In genomic region chr18:37662546-37663339, GRCh38 we compare ENCODE assay signal across 18 cellular contexts.
DNase-seq lines count a peak whose midpoint lies in the region; ATAC-seq, FAIRE-seq and TF ChIP-seq lines count a peak whose summit lies in the region.
"Had no signal": no experiment of that assay in that cellular context is flagged by ENCODE, and none has a peak within 500 bp of the region (broad histone marks: within the 10 kb centered on the region; RNA-seq: fewer than 3 reads in every experiment).

No MANE protein-coding gene starts in this region.

- ATAC-seq in HepG2 = no peak
- ATAC-seq in right lobe of liver = no peak
- ATAC-seq in lung (ENCODE audit: insufficient read depth, low FRiP score) = no peak
- ATAC-seq: CD8-positive, alpha-beta T cell; HCT116 had no signal

- 2% methylated on average over 4 of the region's 13 CpGs for WGBS in HepG2 (ENCODE audit: low lambda C conversion rate)
- 59% methylated on average over 5 of the region's 13 CpGs for WGBS in right lobe of liver (ENCODE audit: insufficient coverage, low coverage, low lambda C conversion rate, missing lambda C conversion rate)
- 89 to 94% methylated on average over 13 of the region's 13 CpGs for WGBS in lung, 2 donors

- TF ChIP-seq CTCF in HepG2 (CRISPR knock-in tag; IDR thresholded peaks at IDR 0.05) = no peak
- TF ChIP-seq CTCF in right lobe of liver (IDR thresholded peaks at IDR 0.05) = no peak
- TF ChIP-seq CTCF in lung (IDR thresholded peaks at IDR 0.05; ENCODE audit: control extremely low read depth, extremely low read depth) = no peak
- no peak for TF ChIP-seq CTCF in vagina (IDR thresholded peaks at IDR 0.05)
- TF ChIP-seq CTCF in RWPE1 (conservative IDR thresholded peaks at IDR 0.05; ENCODE audit: low read depth) = no peak

- intact Hi-C loops in HepG2 (cut with micrococcal nuclease; ENCODE audit: unreplicated experiment) (no loop called here), right lobe of liver (cut with DNase I) (no loop called here), vagina (cut with DNase I) (no loop called here)

- H3K27ac ChIP-seq in HepG2 (ENCODE audit: extremely low read length, insufficient read depth, low read length) (no peak overlapping the region), right lobe of liver (no peak overlapping the region), cingulate gyrus (ENCODE audit: low read depth, low read length) (peak overlapping the region; percentile 65), lung (ENCODE audit: low read depth in 1 of 2, low read length in 1 of 2) (no peak overlapping the region), vagina (no peak overlapping the region), RWPE1 (no peak overlapping the region)
- H3K27ac ChIP-seq: BLaER1 had no signal

- no peak overlapping the region for H3K9ac ChIP-seq in HepG2 (ENCODE audit: insufficient read depth, low read depth, low read length)
- H3K9ac ChIP-seq: BLaER1 had no signal

- peaks cover 0 to 3% of the 10 kb centered on the region in 2 experiments; a peak in 2 of 5 replicates for H3K27me3 ChIP-seq in HepG2 (ENCODE audit: control insufficient read depth in 1 of 2, insufficient read depth in 2 of 2, low read length in 2 of 2)
- no peaks in the 10 kb centered on the region for H3K27me3 ChIP-seq in right lobe of liver
- no peaks in the 10 kb centered on the region for H3K27me3 ChIP-seq in lung (ENCODE audit: control insufficient read depth, insufficient read depth)
- H3K27me3 ChIP-seq in vagina = no peaks in the 10 kb centered on the region
- H3K27me3 ChIP-seq: BLaER1 had no signal

- no peak overlapping the region for H3K4me2 ChIP-seq in HepG2 (ENCODE audit: low read depth, low read length)
- H3K4me2 ChIP-seq: BLaER1 had no signal

- no peak for DNase-seq in HepG2 (ENCODE audit: low spot score)
- DNase-seq in right lobe of liver = no peak
- peak; percentile 21 for DNase-seq in lung (ENCODE audit: low spot score)
- DNase-seq in vagina (ENCODE audit: extremely low spot score in 2 of 2) = peak; percentile 46 to 67
- DNase-seq in SW480 (ENCODE audit: low spot score) = no peak
- DNase-seq in RWPE1 (ENCODE audit: low spot score) = no peak
- no peak for DNase-seq in NK-92 (lab: John Stamatoyannopoulos, UW; ENCODE audit: unreplicated experiment)
- DNase-seq: 8988T; Calu3; CD8-positive, alpha-beta T cell; GOT3; H7; HFFc6 had no signal

- no peaks in the 10 kb centered on the region for H4K20me1 ChIP-seq in HepG2 (ENCODE audit: insufficient read depth, low read length)
- H4K20me1 ChIP-seq: BLaER1 had no signal

- no peaks in the 10 kb centered on the region for H3K9me3 ChIP-seq in HepG2 (ENCODE audit: low read length)
- H3K9me3 ChIP-seq in right lobe of liver = no peaks in the 10 kb centered on the region
- no peaks in the 10 kb centered on the region for H3K9me3 ChIP-seq in lung (ENCODE audit: control insufficient read depth in 2 of 2, insufficient read depth in 1 of 2, low read length in 1 of 2)
- no peaks in the 10 kb centered on the region for H3K9me3 ChIP-seq in vagina
- H3K9me3 ChIP-seq: BLaER1 had no signal

- H2AFZ ChIP-seq in HepG2 (ENCODE audit: low read length) = no peak overlapping the region

- no peak for FAIRE-seq in HepG2 (lab: Jason Lieb, UNC)
- FAIRE-seq: G401.6, GM12891 had no signal

- in situ Hi-C loops in HepG2 (cut with HindIII; ENCODE audit: extremely low pct_ligation_motif_present, low pct_unique_long_range_greater_than_20kb) = no loop called here

- POLR2A ChIA-PET in HepG2 (lab: Yijun Ruan, JAX) = no interaction called here
- POLR2A ChIA-PET in RWPE1 (lab: Yijun Ruan, JAX; ENCODE audit: low non-redundant PET) = no interaction called here

- CTCF ChIA-PET in HepG2 (lab: Yijun Ruan, JAX; ENCODE audit: low intra/inter-chr PET ratio, low total read pairs) = no interaction called here
- CTCF ChIA-PET in RWPE1 (lab: Yijun Ruan, JAX) = no interaction called here

- no peak for TF ChIP-seq POLR2A in HepG2 (IDR thresholded peaks at IDR 0.05; ENCODE audit: insufficient read depth in 1 of 2, low read depth in 2 of 2, low read length in 2 of 2)
- TF ChIP-seq POLR2A in right lobe of liver (IDR thresholded peaks at IDR 0.05) = no peak
- no peak for TF ChIP-seq POLR2A in vagina (IDR thresholded peaks at IDR 0.05)

- H3K36me3 ChIP-seq in HepG2 (replicated peaks in 1 of 2; ENCODE audit: control insufficient read depth in 1 of 2, insufficient read depth in 2 of 2, low read length in 2 of 2) (no peaks in the 10 kb centered on the region), right lobe of liver (no peaks in the 10 kb centered on the region), lung (ENCODE audit: control insufficient read depth in 2 of 2, insufficient read depth in 2 of 2, low read length in 2 of 2) (no peaks in the 10 kb centered on the region), vagina (no peaks in the 10 kb centered on the region)
- H3K36me3 ChIP-seq: BLaER1 had no signal

- H3K79me2 ChIP-seq in HepG2 (ENCODE audit: insufficient read depth, low read length) = no peaks in the 10 kb centered on the region

- H3K4me3 ChIP-seq in HepG2 (replicated peaks in 1 of 3; ENCODE audit: insufficient read depth in 1 of 3, low read depth in 2 of 3, low read length in 3 of 3) (no peak overlapping the region), right lobe of liver (no peak overlapping the region), lung (no peak overlapping the region), vagina (no peak overlapping the region)
- H3K4me3 ChIP-seq: BLaER1 had no signal

- TF ChIP-seq EP300 in HepG2 (IDR thresholded peaks at IDR 0.05; ENCODE audit: low read depth in 2 of 2, low read length in 2 of 2) = no peak
- TF ChIP-seq EP300 in HepG2 (CRISPR knock-in tag; IDR thresholded peaks at IDR 0.05; ENCODE audit: borderline replicate concordance) = no peak

- no peak for TF ChIP-seq RAD21 in HepG2 (CRISPR knock-in tag; IDR thresholded peaks at IDR 0.05)

- BruUV-seq in HepG2 (replicated peaks; lab: Mats Ljungman, UMichigan) = no TSS peak

- H3K4me1 ChIP-seq in HepG2 (ENCODE audit: insufficient read depth, low read length) (no peaks in the 10 kb centered on the region), right lobe of liver (no peaks in the 10 kb centered on the region), lung (ENCODE audit: control insufficient read depth in 2 of 2, insufficient read depth in 2 of 2, low read length in 2 of 2) (no peaks in the 10 kb centered on the region), vagina (no peaks in the 10 kb centered on the region)
- H3K4me1 ChIP-seq: BLaER1 had no signal

TF ChIP-seq in HepG2, 621 proteins besides CTCF, POLR2A, EP300 and RAD21:
- TF ChIP-seq NR0B2 (CRISPR knock-in tag; IDR thresholded peaks at IDR 0.05) (no peak), ZZZ3 (CRISPR knock-in tag; IDR thresholded peaks at IDR 0.05; ENCODE audit: borderline replicate concordance) (no peak), SATB2 (CRISPR knock-in tag; IDR thresholded peaks at IDR 0.05) (no peak), ZNF75D (CRISPR knock-in tag; IDR thresholded peaks at IDR 0.05; ENCODE audit: borderline replicate concordance) (no peak), PCBP1 (IDR thresholded peaks at IDR 0.05; ENCODE audit: borderline replicate concordance, low read depth, low read length) (no peak), MNT (IDR thresholded peaks at IDR 0.05) (peak; percentile 16; the same call in 1 of the 2 replicates), ZNF597 (CRISPR knock-in tag; IDR thresholded peaks at IDR 0.05) (no peak)

Comparison
In these comparisons a context has a peak if more than half of its experiments do, and no peak if none do; other contexts are left out.
1. DNase-seq: peak in lung (single experiment) and vagina (2 of 2); none in HepG2 (single experiment), right lobe of liver (0 of 3), SW480 (single experiment), RWPE1 (single experiment) and NK-92 (single experiment).